In the genomic region with DNA sequence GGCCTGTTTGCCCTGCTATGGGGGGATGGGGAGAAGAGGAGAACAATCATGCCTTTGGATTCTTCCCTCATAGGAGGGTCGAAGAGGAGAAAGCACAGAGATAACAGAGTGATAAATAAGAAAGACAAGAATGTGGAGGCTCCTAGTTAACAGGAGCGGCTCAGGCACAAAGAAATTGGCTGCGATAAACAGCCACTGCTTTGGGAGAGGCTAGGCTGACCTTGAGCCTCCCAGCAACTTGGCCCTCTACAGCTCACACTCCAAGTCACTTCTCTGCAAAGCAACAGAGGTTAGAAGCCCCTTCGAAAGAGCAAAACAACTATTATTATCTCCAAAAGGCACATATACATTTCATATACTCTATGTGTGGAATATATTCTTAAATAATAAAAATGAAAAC, we compare ENCODE assay signal across 24 cellular contexts.
DNase-seq lines count a peak whose midpoint lies in the region; ATAC-seq, FAIRE-seq and TF ChIP-seq lines count a peak whose summit lies in the region.
"Had no signal": no experiment of that assay in that cellular context is flagged by ENCODE, and none has a peak within 500 bp of the region (broad histone marks: within the 10 kb centered on the region; RNA-seq: fewer than 3 reads in every experiment).

No MANE protein-coding gene starts in this region.

- H3K36me3 ChIP-seq in K562 (ENCODE audit: control insufficient read depth, insufficient read depth, low read length) (no peaks in the 10 kb centered on the region), testis (ENCODE audit: low read depth, missing control alignments) (no peaks in the 10 kb centered on the region), uterus (no peaks in the 10 kb centered on the region)
- no peaks in the 10 kb centered on the region for H3K36me3 ChIP-seq in CD8-positive, alpha-beta memory T cell (ENCODE audit: insufficient read depth, low read length)
- H3K36me3 ChIP-seq: BE2C; BLaER1 treated with 17β-estradiol and CSF1 and Interleukin-3, amounts not matched to agents 10 nM and 100 nM; HAP-1 had no signal

- CTCF ChIA-PET in K562 (lab: Yijun Ruan, JAX; ENCODE audit: low intra/inter-chr PET ratio) = no interaction called here
- CTCF ChIA-PET in CD8-positive, alpha-beta memory T cell (lab: Charles Lee) = no interaction called here

- H3K36me3 Mint-ChIP-seq in mesothelial cell of epicardium = no peaks in the 10 kb centered on the region
- H3K36me3 Mint-ChIP-seq in CD8-positive, alpha-beta memory T cell = no peaks in the 10 kb centered on the region
- H3K36me3 Mint-ChIP-seq: CD14-positive monocyte had no signal

- ATAC-seq in K562 = no peak
- ATAC-seq in left ventricle myocardium superior = no peak
- ATAC-seq in HG02623 (IDR thresholded peaks at IDR 0.05; ENCODE audit: unreplicated experiment) = no peak
- ATAC-seq: A549 had no signal

- H3K4me3 ChIP-seq in K562 = no peak overlapping the region
- H3K4me3 ChIP-seq in testis = no peak overlapping the region
- H3K4me3 ChIP-seq in CD8-positive, alpha-beta memory T cell (ENCODE audit: low read length) = no peak overlapping the region
- H3K4me3 ChIP-seq in uterus = no peak overlapping the region
- H3K4me3 ChIP-seq: A549; BLaER1 treated with 17β-estradiol and CSF1 and Interleukin-3, amounts not matched to agents 10 nM and 100 nM; HAP-1 had no signal

- no peaks in the 10 kb centered on the region; a peak in 1 of 5 replicates for H3K27me3 ChIP-seq in K562 (ENCODE audit: control insufficient read depth in 2 of 2, insufficient read depth in 2 of 2, low read length in 2 of 2)
- no peaks in the 10 kb centered on the region for H3K27me3 ChIP-seq in testis
- H3K27me3 ChIP-seq in CD8-positive, alpha-beta memory T cell (ENCODE audit: insufficient read depth, low read length, poor library complexity, severe bottlenecking) = no peaks in the 10 kb centered on the region
- H3K27me3 ChIP-seq in uterus = no peaks in the 10 kb centered on the region
- H3K27me3 ChIP-seq: BE2C had no signal

- in situ Hi-C loops in K562 (cut with MboI) = no loop called here

- TF ChIP-seq POLR2A in K562 (conservative IDR thresholded peaks at IDR 0.05) (no peak), testis (IDR thresholded peaks at IDR 0.05) (no peak), uterus (IDR thresholded peaks at IDR 0.05) (no peak)

- no peak overlapping the region for H3K4me2 ChIP-seq in K562 (ENCODE audit: insufficient read depth, low read length)
- H3K4me2 ChIP-seq: A549 had no signal

- H3K27ac Mint-ChIP-seq in mesothelial cell of epicardium = peak overlapping the region; percentile 17
- H3K27ac Mint-ChIP-seq in CD8-positive, alpha-beta memory T cell = no peak overlapping the region
- H3K27ac Mint-ChIP-seq: CD14-positive monocyte; CD4-positive, alpha-beta T cell; HFFc6 had no signal

- no peak overlapping the region for H2AFZ ChIP-seq in K562 (ENCODE audit: low read depth, low read length)

- no peak for TF ChIP-seq CTCF in K562 (IDR thresholded peaks at IDR 0.05 in 2 of 3, conservative IDR thresholded peaks at IDR 0.05 in 1 of 3; ENCODE audit: insufficient read depth in 2 of 3, low read depth in 1 of 3, low read length in 3 of 3)
- no peak for TF ChIP-seq CTCF in mesothelial cell of epicardium (IDR thresholded peaks at IDR 0.05; ENCODE audit: unreplicated experiment)
- no peak for TF ChIP-seq CTCF in testis (IDR thresholded peaks at IDR 0.05)
- TF ChIP-seq CTCF in uterus (IDR thresholded peaks at IDR 0.05) = no peak

- no peaks in the 10 kb centered on the region for H3K9me3 ChIP-seq in K562 (replicated peaks; ENCODE audit: control insufficient read depth, insufficient read depth, low read depth, low read length)
- H3K9me3 ChIP-seq in testis = no peaks in the 10 kb centered on the region
- no peaks in the 10 kb centered on the region for H3K9me3 ChIP-seq in CD8-positive, alpha-beta memory T cell (ENCODE audit: low read length)
- no peaks in the 10 kb centered on the region for H3K9me3 ChIP-seq in uterus
- H3K9me3 ChIP-seq: A549; BE2C; BLaER1 treated with 17β-estradiol and CSF1 and Interleukin-3, amounts not matched to agents 10 nM and 100 nM; HAP-1 had no signal

- H3K4me1 ChIP-seq in K562 (replicated peaks in 1 of 2; ENCODE audit: control insufficient read depth in 2 of 2, insufficient read depth in 2 of 2, low read length in 2 of 2) = no peaks in the 10 kb centered on the region; a peak in 1 of 5 replicates
- peaks cover 75% of the 10 kb centered on the region for H3K4me1 ChIP-seq in testis
- H3K4me1 ChIP-seq in CD8-positive, alpha-beta memory T cell (ENCODE audit: insufficient read depth, low read length) = no peaks in the 10 kb centered on the region
- no peaks in the 10 kb centered on the region for H3K4me1 ChIP-seq in uterus
- H3K4me1 ChIP-seq: A549, BE2C, HAP-1 had no signal

- no peak overlapping the region for H3K9ac ChIP-seq in K562 (ENCODE audit: insufficient read depth in 1 of 2, low read depth in 2 of 2, low read length in 2 of 2)
- H3K9ac ChIP-seq: BLaER1 treated with 17β-estradiol and CSF1 and Interleukin-3, amounts not matched to agents 10 nM and 100 nM had no signal

- H3K79me2 ChIP-seq in K562 (ENCODE audit: control insufficient read depth, insufficient read depth, low read length) = no peaks in the 10 kb centered on the region

- peaks cover 23% of the 10 kb centered on the region for H3K4me1 Mint-ChIP-seq in mesothelial cell of epicardium
- no peaks in the 10 kb centered on the region for H3K4me1 Mint-ChIP-seq in CD8-positive, alpha-beta memory T cell
- H3K4me1 Mint-ChIP-seq: CD14-positive monocyte had no signal

- no peak for DNase-seq in K562 (ENCODE audit: extremely low read depth in 1 of 4, low spot score in 3 of 4)
- DNase-seq in mesothelial cell of epicardium (ENCODE audit: low spot score in 2 of 2, unreplicated experiment in 2 of 2) = no peak
- peak; percentile 69 for DNase-seq in testis
- no peak for DNase-seq in CD8-positive, alpha-beta memory T cell
- DNase-seq in uterus = no peak
- DNase-seq in left ventricle myocardium superior = no peak
- DNase-seq: 8988T; ACHN; AML-193; BE2C; Calu3; CD4-positive, alpha-beta T cell; COR-L47; DMS79 treated with DMSO at 0.1 percent for 48 hours; GF-D8; GOT3; HFFc6 had no signal

- intact Hi-C loops in K562 (cut with micrococcal nuclease) (no loop called here), testis (cut with DNase I; ENCODE audit: low total_unique reads) (loop anchor here (10.0 kb wide), 1 partner anchor 305 kb away; no protein-coding TSS in a partner anchor), uterus (cut with DNase I; ENCODE audit: low total_unique reads) (no loop called here), left ventricle myocardium superior (cut with micrococcal nuclease) (loop anchor here (10.0 kb wide), 1 partner anchor 305 kb away; no protein-coding TSS in a partner anchor)

- TF ChIP-seq RAD21 in K562 (CRISPR knock-in tag; conservative IDR thresholded peaks at IDR 0.05 in 1 of 2, IDR thresholded peaks at IDR 0.05 in 1 of 2) = no peak

- FAIRE-seq in K562 (lab: Jason Lieb, UNC) = no peak
- FAIRE-seq: A549, GM12891, H54 had no signal

- 0% methylated on average over 4 of the region's 4 CpGs for WGBS in K562 (ENCODE audit: insufficient coverage, low coverage, missing lambda C conversion rate)
- WGBS in testis, 2 donors = 34 to 46% methylated on average over 4 of the region's 4 CpGs

- H3K27ac ChIP-seq in K562 (ENCODE audit: extremely low read depth, low read depth, low read length) (no peak overlapping the region), testis (peak overlapping the region; percentile 57 to 82), uterus (no peak overlapping the region)
- H3K27ac ChIP-seq in CD8-positive, alpha-beta memory T cell (ENCODE audit: low read depth, low read length) = no peak overlapping the region
- H3K27ac ChIP-seq: A549; BLaER1 treated with 17β-estradiol and CSF1 and Interleukin-3, amounts not matched to agents 10 nM and 100 nM had no signal

- no peaks in the 10 kb centered on the region for H3K27me3 Mint-ChIP-seq in mesothelial cell of epicardium (ENCODE audit: low read depth)
- H3K27me3 Mint-ChIP-seq in CD8-positive, alpha-beta memory T cell = peaks cover under 1 to 3% of the 10 kb centered on the region in 2 donors
- H3K27me3 Mint-ChIP-seq: CD4-positive, alpha-beta T cell had no signal

- H3K9me1 ChIP-seq in K562 (ENCODE audit: control insufficient read depth, insufficient read depth, low read length) = no peaks in the 10 kb centered on the region

- POLR2A ChIA-PET in K562 (lab: Yijun Ruan, JAX) = no interaction called here
- POLR2A ChIA-PET in CD8-positive, alpha-beta memory T cell (lab: Charles Lee) = no interaction called here

- no peak overlapping the region for H3K4me3 Mint-ChIP-seq in mesothelial cell of epicardium
- H3K4me3 Mint-ChIP-seq in CD8-positive, alpha-beta memory T cell = no peak overlapping the region
- H3K4me3 Mint-ChIP-seq: CD14-positive monocyte; CD4-positive, alpha-beta T cell; HFFc6 had no signal

- TF ChIP-seq EP300 in K562 (IDR thresholded peaks at IDR 0.05; ENCODE audit: low read length) = no peak

- no peaks in the 10 kb centered on the region for H3K9me3 Mint-ChIP-seq in mesothelial cell of epicardium
- H3K9me3 Mint-ChIP-seq in CD8-positive, alpha-beta memory T cell = no peaks in the 10 kb centered on the region
- H3K9me3 Mint-ChIP-seq: CD14-positive monocyte; CD4-positive, alpha-beta T cell; HFFc6 had no signal

- BruUV-seq in K562 (replicated peaks; lab: Mats Ljungman, UMichigan) = no TSS peak

- H4K20me1 ChIP-seq in K562 (replicated peaks; ENCODE audit: control insufficient read depth, insufficient read depth, low read length) = 0 out of 2 replicates have a peak, but pooled peaks cover 2% of the 10 kb centered on the region

TF ChIP-seq in K562, 482 proteins besides CTCF, POLR2A, EP300 and RAD21:
- no peak for TF ChIP-seq ZNF253 (CRISPR knock-in tag; conservative IDR thresholded peaks at IDR 0.05)
- no peak for TF ChIP-seq ZZZ3 (IDR thresholded peaks at IDR 0.05)
- no peak for TF ChIP-seq FOXA1 (IDR thresholded peaks at IDR 0.05; ENCODE audit: borderline replicate concordance)
- TF ChIP-seq ARID2 (IDR thresholded peaks at IDR 0.05) = no peak
- TF ChIP-seq MYNN (IDR thresholded peaks at IDR 0.05) = no peak
- TF ChIP-seq MYNN (CRISPR knock-in tag; IDR thresholded peaks at IDR 0.05) = no peak
- peak; percentile 1 for TF ChIP-seq RBM25 (IDR thresholded peaks at IDR 0.05; ENCODE audit: low read depth, low read length, severe bottlenecking)
- TF ChIP-seq NCOA2 (IDR thresholded peaks at IDR 0.05; ENCODE audit: partially characterized antibody in 2 of 2) = no peak
- TF ChIP-seq MEF2A (IDR thresholded peaks at IDR 0.05; ENCODE audit: control insufficient read depth, low read depth, low read length) = no peak

Comparison
In these comparisons a context has a peak if more than half of its experiments do, and no peak if none do; other contexts are left out.
1. H3K27ac ChIP-seq: peak in testis (2 of 2); none in K562 (single experiment), CD8-positive, alpha-beta memory T cell (single experiment) and uterus (0 of 2).
2. intact Hi-C loops: an anchor here in testis (10.0 kb wide) and left ventricle myocardium superior (10.0 kb wide); none called in K562 and uterus.